In genomic region chr13:42215578-42216421, GRCh38 we compare ENCODE assay signal across 9 cellular contexts. TPM values are rescaled to one million over a fixed set of nuclear protein-coding genes. Genes with fewer than 3 reads are reported as not detected.
DNase-seq lines count a peak whose midpoint lies in the region; ATAC-seq, FAIRE-seq and TF ChIP-seq lines count a peak whose summit lies in the region.
"Had no signal": no experiment of that assay in that cellular context is flagged by ENCODE, and none has a peak within 500 bp of the region (broad histone marks: within the 10 kb centered on the region; RNA-seq: fewer than 3 reads in every experiment).

No MANE protein-coding gene starts in this region.

- no peak for TF ChIP-seq POLR2A in endothelial cell of umbilical vein (IDR thresholded peaks at IDR 0.05; ENCODE audit: low read depth, low read length)

- H3T11ph ChIP-seq in H9 (ENCODE audit: low read length): no peak overlapping the region

- no peak overlapping the region for H2BK15ac ChIP-seq in H9 (ENCODE audit: low read depth, low read length)

- H3K4me1 ChIP-seq in H9 (ENCODE audit: insufficient read depth, low read length): peaks cover 7% of the 10 kb centered on the region
- peaks cover 14% of the 10 kb centered on the region for H3K4me1 ChIP-seq in RWPE2 (ENCODE audit: insufficient read depth, poor library complexity, severe bottlenecking)
- H3K4me1 ChIP-seq in endothelial cell of umbilical vein (ENCODE audit: control insufficient read depth, extremely low read depth, insufficient read depth, low read length): no peaks in the 10 kb centered on the region

- no TSS peak for BruUV-seq in Calu3 (replicated peaks; lab: Mats Ljungman, UMichigan)
- no TSS peak for BruUV-seq in endothelial cell of umbilical vein (replicated peaks; lab: Mats Ljungman, UMichigan)

- H3K27me3 ChIP-seq in H9 (ENCODE audit: insufficient read depth, low read length) (no peaks in the 10 kb centered on the region), RWPE2 (ENCODE audit: insufficient read depth, poor library complexity, severe bottlenecking) (no peaks in the 10 kb centered on the region), endothelial cell of umbilical vein (ENCODE audit: control insufficient read depth in 2 of 2, insufficient read depth in 2 of 2, low read length in 2 of 2) (no peaks in the 10 kb centered on the region)

- no peaks in the 10 kb centered on the region for H3K9me3 Mint-ChIP-seq in Calu3 (ENCODE audit: low read depth, unreplicated experiment)
- H3K9me3 Mint-ChIP-seq in H9: no peaks in the 10 kb centered on the region; a peak in 1 of 5 replicates
- no peaks in the 10 kb centered on the region for H3K9me3 Mint-ChIP-seq in progenitor cell of endocrine pancreas (ENCODE audit: low read depth)
- H3K9me3 Mint-ChIP-seq: T-helper 1 cell treated with Interleukin-12 subunit alpha and Interleukin-12 subunit beta and Interleukin-4 antibody, amounts not matched to agents 30 μg/mL and 1 μg/mL, for 36 hours had no signal

- no peak overlapping the region for H2BK12ac ChIP-seq in H9 (ENCODE audit: insufficient read length, low read depth, low read length)

- H3K36me3 ChIP-seq in RWPE2 (ENCODE audit: low read depth): peaks cover 83% of the 10 kb centered on the region
- H3K36me3 ChIP-seq in endothelial cell of umbilical vein (ENCODE audit: control insufficient read depth in 2 of 2, extremely low read depth in 1 of 2, insufficient read depth in 2 of 2, low read length in 2 of 2): peaks cover 2 to 15% of the 10 kb centered on the region in 2 experiments

- H3K23me2 ChIP-seq in H9 (ENCODE audit: insufficient read length, low read depth, low read length, poor library complexity, severe bottlenecking): no peaks in the 10 kb centered on the region

- DNase-seq in Calu3 (peak; percentile 23), H9 (peak; percentile 41), RWPE2 (ENCODE audit: low spot score) (no peak), endothelial cell of umbilical vein (ENCODE audit: low read depth, low spot score) (peak; percentile 48), progenitor cell of endocrine pancreas (ENCODE audit: low spot score, unreplicated experiment) (no peak), activated gamma-delta T cell treated with Interleukin-2 at 50 U/mL for 16 hours (no peak)

- CTCF ChIA-PET in Calu3 (lab: Charles Lee): no interaction called here
- CTCF ChIA-PET in endothelial cell of umbilical vein (lab: Charles Lee): interaction anchor here (0.6 to 2.8 kb wide), 3 partner anchors 102 to 559 kb away, joined by 3 to 11 read pairs (median 4); no protein-coding TSS in a partner anchor

- H3K4me3 Mint-ChIP-seq in Calu3 (ENCODE audit: low read depth, unreplicated experiment) (no peak overlapping the region), H9 (no peak overlapping the region), progenitor cell of endocrine pancreas (ENCODE audit: low read depth) (no peak overlapping the region)
- H3K4me3 Mint-ChIP-seq: T-helper 1 cell treated with Interleukin-12 subunit alpha and Interleukin-12 subunit beta and Interleukin-4 antibody, amounts not matched to agents 30 μg/mL and 1 μg/mL, for 36 hours had no signal

- H3K4me1 Mint-ChIP-seq in Calu3 (ENCODE audit: low read depth, unreplicated experiment) (no peaks in the 10 kb centered on the region), H9 (peaks cover 10 to 25% of the 10 kb centered on the region in 2 experiments), progenitor cell of endocrine pancreas (ENCODE audit: low read depth) (no peaks in the 10 kb centered on the region)

- no peaks in the 10 kb centered on the region for H4K20me1 ChIP-seq in H9 (ENCODE audit: control insufficient read depth, insufficient read depth, insufficient read length)
- H4K20me1 ChIP-seq in endothelial cell of umbilical vein (replicated peaks; ENCODE audit: control insufficient read depth, extremely low read depth, insufficient read depth, low read length): no peaks in the 10 kb centered on the region

- H2BK120ac ChIP-seq in H9 (ENCODE audit: low read depth, low read length, poor library complexity, severe bottlenecking): no peak overlapping the region

- H3K27ac Mint-ChIP-seq in Calu3 (ENCODE audit: unreplicated experiment) (no peak overlapping the region), H9 (peak overlapping the region in 1 of 3 experiments; percentile 17; a peak in 1 of 7 replicates), progenitor cell of endocrine pancreas (no peak overlapping the region)
- H3K27ac Mint-ChIP-seq: T-helper 1 cell treated with Interleukin-12 subunit alpha and Interleukin-12 subunit beta and Interleukin-4 antibody, amounts not matched to agents 30 μg/mL and 1 μg/mL, for 36 hours had no signal

- no peak overlapping the region for H2BK5ac ChIP-seq in H9 (ENCODE audit: insufficient read length, low read length)

- H3K4ac ChIP-seq in H9 (ENCODE audit: low read depth, low read length): no peak overlapping the region

- no peak overlapping the region for H2BK20ac ChIP-seq in H9 (ENCODE audit: low read depth, low read length, poor library complexity, severe bottlenecking)

- no peak overlapping the region for H4K91ac ChIP-seq in H9 (ENCODE audit: insufficient read length, low read depth, low read length)

- H3K27me3 Mint-ChIP-seq in Calu3 (ENCODE audit: unreplicated experiment): no peaks in the 10 kb centered on the region
- H3K27me3 Mint-ChIP-seq in H9 (ENCODE audit: low read depth): no peaks in the 10 kb centered on the region
- H3K27me3 Mint-ChIP-seq in progenitor cell of endocrine pancreas: no peaks in the 10 kb centered on the region

- FAIRE-seq in endothelial cell of umbilical vein (lab: Jason Lieb, UNC): peak; percentile 38

- H3K9me1 ChIP-seq in endothelial cell of umbilical vein (replicated peaks; ENCODE audit: control insufficient read depth, extremely low read depth, insufficient read depth, low read length): no peaks in the 10 kb centered on the region

- H3K9me3 ChIP-seq in H9 (ENCODE audit: control insufficient read depth, low read depth, low read length): no peaks in the 10 kb centered on the region
- H3K9me3 ChIP-seq in RWPE2 (ENCODE audit: severe bottlenecking): no peaks in the 10 kb centered on the region
- no peaks in the 10 kb centered on the region for H3K9me3 ChIP-seq in endothelial cell of umbilical vein (replicated peaks; ENCODE audit: control insufficient read depth, insufficient read depth, low read length)

- H3K18ac ChIP-seq in H9 (ENCODE audit: insufficient read length, low read depth, low read length): no peak overlapping the region

- H3K79me2 ChIP-seq in H9 (ENCODE audit: insufficient read depth, low read length) (no peaks in the 10 kb centered on the region), endothelial cell of umbilical vein (ENCODE audit: control insufficient read depth, insufficient read depth, low read length) (no peaks in the 10 kb centered on the region)

- H3K79me1 ChIP-seq in H9 (ENCODE audit: insufficient read depth, low read depth, low read length, poor library complexity, severe bottlenecking): no peaks in the 10 kb centered on the region

- peak; percentile 53; the same call in 1 of the 3 replicates for ATAC-seq in RWPE2 (ENCODE audit: low read depth)
- ATAC-seq in esophagus mucosa: no peak
- ATAC-seq in HG03280 (IDR thresholded peaks at IDR 0.05; ENCODE audit: unreplicated experiment): no peak

- H2AFZ ChIP-seq in H9 (ENCODE audit: low read length): no peak overlapping the region
- no peak overlapping the region for H2AFZ ChIP-seq in endothelial cell of umbilical vein (ENCODE audit: low read depth, low read length)

- H3K23ac ChIP-seq in H9 (ENCODE audit: insufficient read length, low read depth, low read length): no peak overlapping the region

- WGBS in H9 (ENCODE audit: extremely low coverage, insufficient read length, low lambda C conversion rate): no CpG with 5 or more reads among the region's 6 CpGs

- H4K8ac ChIP-seq in H9 (replicated peaks; ENCODE audit: insufficient read length, low read depth, low read length): no peak overlapping the region

- TF ChIP-seq CTCF in Calu3 (IDR thresholded peaks at IDR 0.05; ENCODE audit: unreplicated experiment): no peak
- peak; percentile 79 for TF ChIP-seq CTCF in H9 (conservative IDR thresholded peaks at IDR 0.05)
- TF ChIP-seq CTCF in RWPE2 (IDR thresholded peaks at IDR 0.05; ENCODE audit: poor library complexity, severe bottlenecking): peak; percentile 69
- TF ChIP-seq CTCF in endothelial cell of umbilical vein (IDR thresholded peaks at IDR 0.05; ENCODE audit: extremely low read depth in 1 of 2, insufficient read depth in 1 of 2, low read depth in 1 of 2, low read length in 2 of 2): peak; percentile 32 to 36
- peak; percentile 60 for TF ChIP-seq CTCF in progenitor cell of endocrine pancreas (IDR thresholded peaks at IDR 0.05; ENCODE audit: unreplicated experiment)

- no peak overlapping the region for H3K14ac ChIP-seq in H9 (ENCODE audit: insufficient read depth, low read length)

- dilution Hi-C loops in endothelial cell of umbilical vein (cut with MboI; ENCODE audit: extremely low pct_ligation_motif_present, low sequenced_read_pairs): no loop called here

- intact Hi-C loops in Calu3 (cut with micrococcal nuclease; ENCODE audit: unreplicated experiment) (no loop called here), endothelial cell of umbilical vein (cut with micrococcal nuclease) (no loop called here)

- H3K4me3 ChIP-seq in RWPE2 (ENCODE audit: severe bottlenecking): no peak overlapping the region
- H3K4me3 ChIP-seq in endothelial cell of umbilical vein (replicated peaks in 1 of 3; ENCODE audit: insufficient read depth in 1 of 3, low read depth in 1 of 3, low read length in 3 of 3): no peak overlapping the region

- H2AK5ac ChIP-seq in H9 (ENCODE audit: insufficient read length, low read length): peak overlapping the region; percentile 41

- no peak overlapping the region for H3K9ac ChIP-seq in H9 (ENCODE audit: extremely low read depth, insufficient read length, low read length)
- no peak overlapping the region for H3K9ac ChIP-seq in endothelial cell of umbilical vein (replicated peaks; ENCODE audit: extremely low read depth, insufficient read depth, low read length)

- H3K27ac ChIP-seq in H9 (ENCODE audit: insufficient read length, low read depth, low read length) (no peak overlapping the region), RWPE2 (ENCODE audit: poor library complexity, severe bottlenecking) (no peak overlapping the region), endothelial cell of umbilical vein (ENCODE audit: insufficient read depth, low read depth, low read length) (no peak overlapping the region)

- H3K36me3 Mint-ChIP-seq in Calu3 (ENCODE audit: insufficient read depth, unreplicated experiment): peaks cover 3% of the 10 kb centered on the region
- peaks cover 11 to 17% (median 15%) of the 10 kb centered on the region in 3 experiments for H3K36me3 Mint-ChIP-seq in H9 (ENCODE audit: insufficient read depth in 1 of 3, low read depth in 3 of 3)
- peaks cover 8% of the 10 kb centered on the region for H3K36me3 Mint-ChIP-seq in progenitor cell of endocrine pancreas (ENCODE audit: insufficient read depth)

- H4K5ac ChIP-seq in H9 (ENCODE audit: insufficient read length, low read depth, low read length): no peak overlapping the region

- POLR2A ChIA-PET in endothelial cell of umbilical vein (lab: Charles Lee): no interaction called here

- no peak overlapping the region for H3K56ac ChIP-seq in H9 (ENCODE audit: insufficient read length, low read depth, low read length)

- H3K4me2 ChIP-seq in H9 (ENCODE audit: insufficient read depth, insufficient read length, low read length) (no peak overlapping the region), endothelial cell of umbilical vein (ENCODE audit: insufficient read depth, low read length) (no peak overlapping the region)

RNA-seq across cellular contexts. Expression of gene AKAP11, which starts 56.2 kb away (rescaled TPM):
- 14.2 and 14.4 TPM in 2 replicates for total RNA-seq in Calu3 (2022)
- 20.2 and 20.5 TPM in 2 replicates for total RNA-seq in H9 (2021)
- 17.8 and 20.2 TPM in 2 replicates for total RNA-seq in endothelial cell of umbilical vein
- 3.7 and 4.9 TPM in 2 replicates for polyA plus RNA-seq in endothelial cell of umbilical vein
- 5.3 and 5.6 TPM in 2 replicates for polyA plus RNA-seq in endothelial cell of umbilical vein (2011; cell fraction: cytosol; rRNA removed)
- 10.3 and 12.7 TPM in 2 replicates for polyA plus RNA-seq in endothelial cell of umbilical vein (2011; cell fraction: nucleus; rRNA removed)
- polyA plus RNA-seq in endothelial cell of umbilical vein (2012): 14.1 and 17.3 TPM in 2 replicates
- polyA minus RNA-seq in endothelial cell of umbilical vein: 21.2 and 22.5 TPM in 2 replicates
- 10.9 TPM for polyA minus RNA-seq in endothelial cell of umbilical vein (2011; cell fraction: cytosol; rRNA and poly(A)+ RNA removed)
- polyA minus RNA-seq in endothelial cell of umbilical vein (2011; cell fraction: nucleus; rRNA and poly(A)+ RNA removed): 16.4 and 27.6 TPM in 2 replicates
- total RNA-seq in progenitor cell of endocrine pancreas: 30.6 and 31.1 TPM in 2 replicates
- 13.8 TPM for total RNA-seq in esophagus mucosa

Comparison
In these comparisons a context has a peak if more than half of its experiments do, and no peak if none do; other contexts are left out.
1. DNase-seq: peak in Calu3 (single experiment), H9 (single experiment) and endothelial cell of umbilical vein (single experiment); none in RWPE2 (single experiment), progenitor cell of endocrine pancreas (single experiment) and activated gamma-delta T cell treated with Interleukin-2 at 50 U/mL for 16 hours (single experiment).